In genomic region chr13:28483313-28483931, GRCh38 we compare ENCODE assay signal across 18 cellular contexts. TPM values are rescaled to one million over a fixed set of nuclear protein-coding genes. Genes with fewer than 3 reads are reported as not detected.
DNase-seq lines count a peak whose midpoint lies in the region; ATAC-seq and TF ChIP-seq lines count a peak whose summit lies in the region.
"Had no signal": no experiment of that assay in that cellular context is flagged by ENCODE, and none has a peak within 500 bp of the region (broad histone marks: within the 10 kb centered on the region; RNA-seq: fewer than 3 reads in every experiment).

No MANE protein-coding gene starts in this region.

- H3K4me2 ChIP-seq in HCT116 (ENCODE audit: low read length): no peak overlapping the region

- CTCF ChIA-PET in HCT116 (lab: Charles Lee): interaction anchor here (1.1 kb wide), 1 partner anchor 313 kb away, joined by 4 read pairs; no protein-coding TSS in a partner anchor
- CTCF ChIA-PET in activated naive CD4-positive, alpha-beta T cell treated with anti-CD3 and anti-CD28 coated beads, Interleukin-2, amount 10 ng/mL, durations not matched to agents 7 days and 5 days (lab: Charles Lee): no interaction called here

- intact Hi-C loops in HCT116 (cut with micrococcal nuclease) (no loop called here), Right ventricle myocardium superior (cut with DNase I) (no loop called here)

- H3K36me3 ChIP-seq in HCT116 (ENCODE audit: control insufficient read depth in 1 of 2, insufficient read depth in 2 of 2, low read length in 2 of 2): no peaks in the 10 kb centered on the region

- no peaks in the 10 kb centered on the region for H3K9me3 ChIP-seq in HCT116 (ENCODE audit: control insufficient read depth in 1 of 2, insufficient read depth in 1 of 2, low read depth in 1 of 2, low read length in 2 of 2)

- RAD21 ChIA-PET in HCT116 (lab: Charles Lee; ENCODE audit: low non-redundant PET in 1 of 2, low total read pairs in 2 of 2, uncharacterized antibody in 2 of 2, unreplicated experiment in 2 of 2): no interaction called here

- no TSS peak for BruUV-seq in HCT116 (replicated peaks; lab: Mats Ljungman, UMichigan)

- H3K9me2 ChIP-seq in HCT116 (ENCODE audit: insufficient read depth): no peaks in the 10 kb centered on the region

- no peak for TF ChIP-seq POLR2A in HCT116 (IDR thresholded peaks at IDR 0.05; ENCODE audit: borderline replicate concordance, extremely low read depth, insufficient read depth, insufficient read length)

- H3K79me2 ChIP-seq in HCT116 (ENCODE audit: insufficient read depth, low read length): no peaks in the 10 kb centered on the region

- H3K27ac Mint-ChIP-seq in activated naive CD4-positive, alpha-beta T cell treated with anti-CD3 and anti-CD28 coated beads, Interleukin-2, amount 10 ng/mL, durations not matched to agents 7 days and 5 days: no peak overlapping the region

- H3K36me3 Mint-ChIP-seq in activated naive CD4-positive, alpha-beta T cell treated with anti-CD3 and anti-CD28 coated beads, Interleukin-2, amount 10 ng/mL, durations not matched to agents 7 days and 5 days: no peaks in the 10 kb centered on the region

- POLR2A ChIA-PET in HCT116 (lab: Charles Lee): no interaction called here

- 0 out of 2 replicates have a peak, but pooled peaks have one; percentile 4 for TF ChIP-seq RAD21 in HCT116 (IDR thresholded peaks at IDR 0.05; ENCODE audit: low read depth)

- H3K9me3 Mint-ChIP-seq in activated naive CD4-positive, alpha-beta T cell treated with anti-CD3 and anti-CD28 coated beads, Interleukin-2, amount 10 ng/mL, durations not matched to agents 7 days and 5 days: no peaks in the 10 kb centered on the region

- ATAC-seq in HCT116 (no peak), HG02642 (IDR thresholded peaks at IDR 0.05; ENCODE audit: poor library complexity, unreplicated experiment) (no peak), Right ventricle myocardium superior (ENCODE audit: poor library complexity) (no peak)
- ATAC-seq: Right ventricle myocardium inferior had no signal

- H3K9ac ChIP-seq in HCT116 (ENCODE audit: low read length): no peak overlapping the region

- H3K27me3 Mint-ChIP-seq in activated naive CD4-positive, alpha-beta T cell treated with anti-CD3 and anti-CD28 coated beads, Interleukin-2, amount 10 ng/mL, durations not matched to agents 7 days and 5 days: peaks cover 13% of the 10 kb centered on the region

- no peaks in the 10 kb centered on the region for H4K20me1 ChIP-seq in HCT116 (ENCODE audit: insufficient read depth)

- H3K4me1 ChIP-seq in HCT116 (ENCODE audit: control insufficient read depth in 1 of 2, insufficient read depth in 2 of 2, low read length in 2 of 2): no peaks in the 10 kb centered on the region

- H3K27me3 ChIP-seq in HCT116 (ENCODE audit: insufficient read depth, low read length): no peaks in the 10 kb centered on the region

- H3K4me3 ChIP-seq in HCT116 (replicated peaks in 1 of 2; ENCODE audit: low read depth in 1 of 2, low read length in 2 of 2): no peak overlapping the region
- no peak overlapping the region for H3K4me3 ChIP-seq in epithelial cell of esophagus (ENCODE audit: low read length)
- H3K4me3 ChIP-seq: SK-N-MC had no signal

- H3K4me1 Mint-ChIP-seq in activated naive CD4-positive, alpha-beta T cell treated with anti-CD3 and anti-CD28 coated beads, Interleukin-2, amount 10 ng/mL, durations not matched to agents 7 days and 5 days: peaks cover 8% of the 10 kb centered on the region

- H3K27ac ChIP-seq in HCT116 (ENCODE audit: low read depth, low read length): no peak overlapping the region
- H3K27ac ChIP-seq: SK-N-MC had no signal

- no peak overlapping the region for H2AFZ ChIP-seq in HCT116 (ENCODE audit: low read depth, low read length, poor library complexity, severe bottlenecking)

- TF ChIP-seq CTCF in HCT116 (IDR thresholded peaks at IDR 0.05 in 2 of 3, conservative IDR thresholded peaks at IDR 0.05 in 1 of 3; ENCODE audit: borderline replicate concordance in 1 of 3, insufficient read depth in 1 of 3, low read depth in 2 of 3, low read length in 2 of 3): no peak
- peak; percentile 11 for TF ChIP-seq CTCF in epithelial cell of esophagus (IDR thresholded peaks at IDR 0.05; ENCODE audit: insufficient read depth, low read depth, low read length, missing control alignments)

- DNase-seq in HCT116 (ENCODE audit: low read depth, low spot score) (no peak), NCI-H526 treated with DMSO at 0.1 percent for 48 hours (lab: John Stamatoyannopoulos, UW) (peak; percentile 57), epithelial cell of esophagus (ENCODE audit: low read depth) (no peak), NAMALWA (ENCODE audit: low spot score) (no peak), Right ventricle myocardium superior (no peak)
- no peak for DNase-seq in activated naive CD4-positive, alpha-beta T cell treated with anti-CD3 and anti-CD28 coated beads, Interleukin-2, amount 10 ng/mL, durations not matched to agents 7 days and 5 days
- DNase-seq: ACHN, AML-193, COR-L47, MM.1S, NCI-H1092 treated with DMSO at 0.1 percent for 48 hours, NCI-H146, NCI-H2029 treated with DMSO at 0.1 percent for 48 hours, NCI-H2171 had no signal

- no peak overlapping the region for H3K4me3 Mint-ChIP-seq in activated naive CD4-positive, alpha-beta T cell treated with anti-CD3 and anti-CD28 coated beads, Interleukin-2, amount 10 ng/mL, durations not matched to agents 7 days and 5 days

TF ChIP-seq in HCT116, 20 proteins besides CTCF, POLR2A, EP300 and RAD21 (continues in another document):
- no peak for TF ChIP-seq ELF1 (IDR thresholded peaks at IDR 0.05; ENCODE audit: borderline replicate concordance, low read depth)
- TF ChIP-seq SP1 (IDR thresholded peaks at IDR 0.05; ENCODE audit: low read depth): no peak
- TF ChIP-seq FOSL1 (IDR thresholded peaks at IDR 0.05; ENCODE audit: low read depth): no peak
- no peak for TF ChIP-seq EZH2 (IDR thresholded peaks at IDR 0.05)
- no peak for TF ChIP-seq CEBPB (IDR thresholded peaks at IDR 0.05; ENCODE audit: low read depth)
- TF ChIP-seq TCF7L2 (IDR thresholded peaks at IDR 0.05; ENCODE audit: borderline replicate concordance, extremely low read depth, insufficient read depth, insufficient read length): no peak
- no peak for TF ChIP-seq POLR2AphosphoS5 (IDR thresholded peaks at IDR 0.05; ENCODE audit: low read depth, low read length)
- TF ChIP-seq, protein P1, sequence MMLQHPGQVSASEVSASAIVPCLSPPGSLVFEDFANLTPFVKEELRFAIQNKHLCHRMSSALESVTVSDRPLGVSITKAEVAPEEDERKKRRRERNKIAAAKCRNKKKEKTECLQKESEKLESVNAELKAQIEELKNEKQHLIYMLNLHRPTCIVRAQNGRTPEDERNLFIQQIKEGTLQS (IDR thresholded peaks at IDR 0.05): no peak
- TF ChIP-seq EGR1 (IDR thresholded peaks at IDR 0.05; ENCODE audit: low read depth): no peak
- TF ChIP-seq MAX (IDR thresholded peaks at IDR 0.05): no peak
- no peak for TF ChIP-seq ZNF274 (IDR thresholded peaks at IDR 0.05; ENCODE audit: low read depth, low read length)
- no peak for TF ChIP-seq YY1 (IDR thresholded peaks at IDR 0.05; ENCODE audit: extremely low read depth, insufficient replicate concordance, low read depth, low read length)
- no peak for TF ChIP-seq REST (IDR thresholded peaks at IDR 0.05; ENCODE audit: low read depth)
- TF ChIP-seq SRF (IDR thresholded peaks at IDR 0.05; ENCODE audit: low read depth): no peak
- TF ChIP-seq CBX3 (IDR thresholded peaks at IDR 0.05; ENCODE audit: low read depth): no peak
- TF ChIP-seq SIN3A (IDR thresholded peaks at IDR 0.05; ENCODE audit: low read depth): no peak
- no peak for TF ChIP-seq JUND (IDR thresholded peaks at IDR 0.05)

RNA-seq across cellular contexts. Expression of gene FLT1, which starts 11.5 kb away (rescaled TPM):
- total RNA-seq in HCT116 (2021; ENCODE audit: unreplicated experiment) (0.25 TPM), Right ventricle myocardium superior (42.0 TPM)
- not detected in 2 replicates for polyA plus RNA-seq in HCT116 (2012)
- total RNA-seq: HT-29 had no signal

Comparison
In these comparisons a context has a peak if more than half of its experiments do, and no peak if none do; other contexts are left out.
1. RNA of gene FLT1, which starts 11.5 kb away (total RNA-seq): 42.0 TPM in Right ventricle myocardium superior (single experiment); 0.25 TPM in HCT116 (single experiment); every median in the first group is over 10 times any median in the second.